ENCODE assay signal across 33 cellular contexts in genomic region chr17:36696805-36697204, GRCh38.
"Had no signal": no experiment of that assay in that cellular context is flagged by ENCODE, and none has a peak within 500 bp of the region (broad histone marks: within the 10 kb centered on the region; RNA-seq: fewer than 3 reads in every experiment).

No MANE protein-coding gene starts in this region.

- H3K4me2 ChIP-seq: KMS-11 had no signal

- H3K9ac ChIP-seq: KMS-11 had no signal

- H3K9me3 ChIP-seq: MG63 had no signal

- H3K4me3 ChIP-seq: MG63 had no signal

- H3K27ac ChIP-seq: KMS-11 had no signal

- DNase-seq: Karpas-422, Kasumi-1, MG63, MM.1S, MV-4-11, NCI-H1048, NCI-H1092, NCI-H1092 treated with DMSO at 0.1 percent for 48 hours, NCI-H1105, NCI-H1105 treated with DMSO at 0.1 percent for 48 hours, NCI-H1417 treated with DMSO at 0.1 percent for 48 hours, NCI-H1436, NCI-H1436 treated with DMSO at 0.1 percent for 48 hours, NCI-H146, NCI-H1694, NCI-H1694 treated with DMSO at 0.1 percent for 48 hours, NCI-H187, NCI-H187 treated with DMSO at 0.1 percent for 48 hours, NCI-H1930, NCI-H2029, NCI-H2081, NCI-H2081 treated with DMSO at 0.1 percent for 48 hours, NCI-H2107, NCI-H2171, NCI-H2171 treated with DMSO at 0.1 percent for 48 hours, NCI-H226, NCI-H345, NCI-H446, NCI-H446 treated with DMSO at 0.1 percent for 48 hours, NCI-H510A, NCI-H510A treated with DMSO at 0.1 percent for 48 hours, NCI-H524 had no signal

- H3K36me3 ChIP-seq: MG63 had no signal
